Comparison of ENCODE assay signal across 1 cellular context in the genomic region with DNA sequence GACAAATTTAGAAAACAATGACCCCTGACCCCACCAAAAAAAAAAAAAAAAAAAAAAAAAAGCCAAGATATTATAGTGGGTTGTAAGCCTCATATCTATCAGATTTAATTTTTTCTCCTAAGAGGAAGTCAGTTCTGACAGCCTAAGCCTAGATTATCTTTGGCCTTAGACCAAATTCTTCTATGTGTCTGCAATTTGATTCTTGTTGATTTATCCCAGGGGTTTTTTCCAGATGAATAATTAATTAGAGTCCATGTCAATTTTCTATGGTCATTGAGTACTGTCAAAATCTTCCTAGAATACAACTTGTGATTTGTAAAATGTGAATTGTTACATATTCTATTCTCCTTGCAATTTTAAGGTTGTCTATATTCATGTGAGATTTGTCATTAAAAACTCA.
TF ChIP-seq lines count a peak whose summit lies in the region.

No MANE protein-coding gene starts in this region.

TF ChIP-seq in GM23338, 12 proteins besides CTCF, POLR2A, EP300 and RAD21 (continued from another document):
- TF ChIP-seq, protein P1, sequence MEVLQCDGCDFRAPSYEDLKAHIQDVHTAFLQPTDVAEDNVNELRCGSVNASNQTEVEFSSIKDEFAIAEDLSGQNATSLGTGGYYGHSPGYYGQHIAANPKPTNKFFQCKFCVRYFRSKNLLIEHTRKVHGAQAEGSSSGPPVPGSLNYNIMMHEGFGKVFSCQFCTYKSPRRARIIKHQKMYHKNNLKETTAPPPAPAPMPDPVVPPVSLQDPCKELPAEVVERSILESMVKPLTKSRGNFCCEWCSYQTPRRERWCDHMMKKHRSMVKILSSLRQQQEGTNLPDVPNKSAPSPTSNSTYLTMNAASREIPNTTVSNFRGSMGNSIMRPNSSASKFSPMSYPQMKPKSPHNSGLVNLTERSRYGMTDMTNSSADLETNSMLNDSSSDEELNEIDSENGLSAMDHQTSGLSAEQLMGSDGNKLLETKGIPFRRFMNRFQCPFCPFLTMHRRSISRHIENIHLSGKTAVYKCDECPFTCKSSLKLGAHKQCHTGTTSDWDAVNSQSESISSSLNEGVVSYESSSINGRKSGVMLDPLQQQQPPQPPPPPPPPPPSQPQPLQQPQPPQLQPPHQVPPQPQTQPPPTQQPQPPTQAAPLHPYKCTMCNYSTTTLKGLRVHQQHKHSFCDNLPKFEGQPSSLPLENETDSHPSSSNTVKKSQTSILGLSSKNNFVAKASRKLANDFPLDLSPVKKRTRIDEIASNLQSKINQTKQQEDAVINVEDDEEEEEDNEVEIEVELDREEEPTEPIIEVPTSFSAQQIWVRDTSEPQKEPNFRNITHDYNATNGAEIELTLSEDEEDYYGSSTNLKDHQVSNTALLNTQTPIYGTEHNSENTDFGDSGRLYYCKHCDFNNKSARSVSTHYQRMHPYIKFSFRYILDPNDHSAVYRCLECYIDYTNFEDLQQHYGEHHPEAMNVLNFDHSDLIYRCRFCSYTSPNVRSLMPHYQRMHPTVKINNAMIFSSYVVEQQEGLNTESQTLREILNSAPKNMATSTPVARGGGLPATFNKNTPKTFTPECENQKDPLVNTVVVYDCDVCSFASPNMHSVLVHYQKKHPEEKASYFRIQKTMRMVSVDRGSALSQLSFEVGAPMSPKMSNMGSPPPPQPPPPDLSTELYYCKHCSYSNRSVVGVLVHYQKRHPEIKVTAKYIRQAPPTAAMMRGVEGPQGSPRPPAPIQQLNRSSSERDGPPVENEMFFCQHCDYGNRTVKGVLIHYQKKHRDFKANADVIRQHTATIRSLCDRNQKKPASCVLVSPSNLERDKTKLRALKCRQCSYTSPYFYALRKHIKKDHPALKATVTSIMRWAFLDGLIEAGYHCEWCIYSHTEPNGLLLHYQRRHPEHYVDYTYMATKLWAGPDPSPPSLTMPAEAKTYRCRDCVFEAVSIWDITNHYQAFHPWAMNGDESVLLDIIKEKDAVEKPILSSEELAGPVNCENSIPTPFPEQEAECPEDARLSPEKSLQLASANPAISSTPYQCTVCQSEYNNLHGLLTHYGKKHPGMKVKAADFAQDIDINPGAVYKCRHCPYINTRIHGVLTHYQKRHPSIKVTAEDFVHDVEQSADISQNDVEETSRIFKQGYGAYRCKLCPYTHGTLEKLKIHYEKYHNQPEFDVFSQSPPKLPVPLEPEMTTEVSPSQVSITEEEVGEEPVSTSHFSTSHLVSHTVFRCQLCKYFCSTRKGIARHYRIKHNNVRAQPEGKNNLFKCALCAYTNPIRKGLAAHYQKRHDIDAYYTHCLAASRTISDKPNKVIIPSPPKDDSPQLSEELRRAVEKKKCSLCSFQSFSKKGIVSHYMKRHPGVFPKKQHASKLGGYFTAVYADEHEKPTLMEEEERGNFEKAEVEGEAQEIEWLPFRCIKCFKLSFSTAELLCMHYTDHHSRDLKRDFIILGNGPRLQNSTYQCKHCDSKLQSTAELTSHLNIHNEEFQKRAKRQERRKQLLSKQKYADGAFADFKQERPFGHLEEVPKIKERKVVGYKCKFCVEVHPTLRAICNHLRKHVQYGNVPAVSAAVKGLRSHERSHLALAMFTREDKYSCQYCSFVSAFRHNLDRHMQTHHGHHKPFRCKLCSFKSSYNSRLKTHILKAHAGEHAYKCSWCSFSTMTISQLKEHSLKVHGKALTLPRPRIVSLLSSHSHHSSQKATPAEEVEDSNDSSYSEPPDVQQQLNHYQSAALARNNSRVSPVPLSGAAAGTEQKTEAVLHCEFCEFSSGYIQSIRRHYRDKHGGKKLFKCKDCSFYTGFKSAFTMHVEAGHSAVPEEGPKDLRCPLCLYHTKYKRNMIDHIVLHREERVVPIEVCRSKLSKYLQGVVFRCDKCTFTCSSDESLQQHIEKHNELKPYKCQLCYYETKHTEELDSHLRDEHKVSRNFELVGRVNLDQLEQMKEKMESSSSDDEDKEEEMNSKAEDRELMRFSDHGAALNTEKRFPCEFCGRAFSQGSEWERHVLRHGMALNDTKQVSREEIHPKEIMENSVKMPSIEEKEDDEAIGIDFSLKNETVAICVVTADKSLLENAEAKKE (CRISPR knock-in tag; IDR thresholded peaks at IDR 0.05): no peak
- no peak for TF ChIP-seq NANOG (IDR thresholded peaks at IDR 0.05; ENCODE audit: borderline replicate concordance)
